Comparison of ENCODE assay signal across 9 cellular contexts in genomic region chrX:8971116-8971515, GRCh38.
DNase-seq lines count a peak whose midpoint lies in the region; ATAC-seq, FAIRE-seq and TF ChIP-seq lines count a peak whose summit lies in the region.
"Had no signal": no experiment of that assay in that cellular context is flagged by ENCODE, and none has a peak within 500 bp of the region (broad histone marks: within the 10 kb centered on the region; RNA-seq: fewer than 3 reads in every experiment).

No MANE protein-coding gene starts in this region.

- intact Hi-C loops in activated CD4-positive, alpha-beta memory T cell treated with anti-CD3 and anti-CD28 coated beads for 36 hours (cut with micrococcal nuclease) = loop anchor here (1.0 kb wide), 3 partner anchors 342 to 738 kb away; no protein-coding TSS in a partner anchor

- no peaks in the 10 kb centered on the region for H3K9me3 Mint-ChIP-seq in activated CD8-positive, alpha-beta memory T cell treated with anti-CD3 and anti-CD28 coated beads, Interleukin-2, amount 10 ng/mL, durations not matched to agents 7 days and 5 days (ENCODE audit: low read depth)
- no peaks in the 10 kb centered on the region for H3K9me3 Mint-ChIP-seq in activated CD8-positive, alpha-beta T cell treated with anti-CD3 and anti-CD28 coated beads, Interleukin-2, amount 10 ng/mL, durations not matched to agents 7 days and 5 days (ENCODE audit: insufficient read depth)
- no peaks in the 10 kb centered on the region for H3K9me3 Mint-ChIP-seq in activated CD4-positive, alpha-beta memory T cell treated with anti-CD3 and anti-CD28 coated beads for 36 hours
- H3K9me3 Mint-ChIP-seq: activated T-cell treated with anti-CD3 and anti-CD28 coated beads, Interleukin-2, amount 50 U/mL, for 72 hours had no signal

- FAIRE-seq in GM12891 (lab: Jason Lieb, UNC) = no peak

- H3K36me3 Mint-ChIP-seq in activated CD8-positive, alpha-beta memory T cell treated with anti-CD3 and anti-CD28 coated beads, Interleukin-2, amount 10 ng/mL, durations not matched to agents 7 days and 5 days = no peaks in the 10 kb centered on the region
- no peaks in the 10 kb centered on the region for H3K36me3 Mint-ChIP-seq in activated CD8-positive, alpha-beta T cell treated with anti-CD3 and anti-CD28 coated beads, Interleukin-2, amount 10 ng/mL, durations not matched to agents 7 days and 5 days (ENCODE audit: low read depth)
- H3K36me3 Mint-ChIP-seq in activated CD4-positive, alpha-beta memory T cell treated with anti-CD3 and anti-CD28 coated beads for 36 hours = no peaks in the 10 kb centered on the region

- DNase-seq in activated CD8-positive, alpha-beta memory T cell treated with anti-CD3 and anti-CD28 coated beads, Interleukin-2, amount 10 ng/mL, durations not matched to agents 7 days and 5 days = no peak
- no peak for DNase-seq in activated CD8-positive, alpha-beta memory T cell treated with anti-CD3 and anti-CD28 coated beads, Interleukin-2, amount 50 U/mL, for 48 hours
- DNase-seq in M059J (ENCODE audit: low read depth) (peak; percentile 61), left kidney (ENCODE audit: low read depth, low spot score) (peak; percentile 29), NCI-H2227 treated with DMSO at 0.1 percent for 48 hours (lab: John Stamatoyannopoulos, UW) (no peak), GM12891 (ENCODE audit: insufficient read length, low spot score) (no peak)
- DNase-seq in activated CD8-positive, alpha-beta T cell treated with anti-CD3 and anti-CD28 coated beads, Interleukin-2, amount 10 ng/mL, durations not matched to agents 7 days and 5 days = no peak
- no peak for DNase-seq in activated CD4-positive, alpha-beta memory T cell treated with anti-CD3 and anti-CD28 coated beads for 36 hours
- DNase-seq: activated T-cell treated with anti-CD3 and anti-CD28 coated beads, Interleukin-2, amount 50 U/mL, for 72 hours had no signal

- TF ChIP-seq POLR2A in GM12891 (IDR thresholded peaks at IDR 0.05; ENCODE audit: low read depth, low read length) = no peak

- no peaks in the 10 kb centered on the region for H3K4me1 Mint-ChIP-seq in activated CD8-positive, alpha-beta memory T cell treated with anti-CD3 and anti-CD28 coated beads, Interleukin-2, amount 10 ng/mL, durations not matched to agents 7 days and 5 days
- no peaks in the 10 kb centered on the region for H3K4me1 Mint-ChIP-seq in activated CD8-positive, alpha-beta T cell treated with anti-CD3 and anti-CD28 coated beads, Interleukin-2, amount 10 ng/mL, durations not matched to agents 7 days and 5 days (ENCODE audit: low read depth)
- H3K4me1 Mint-ChIP-seq in activated CD4-positive, alpha-beta memory T cell treated with anti-CD3 and anti-CD28 coated beads for 36 hours (ENCODE audit: low read depth) = no peaks in the 10 kb centered on the region

- POLR2A ChIA-PET in activated CD8-positive, alpha-beta T cell treated with anti-CD3 and anti-CD28 coated beads, Interleukin-2, amount 10 ng/mL, durations not matched to agents 7 days and 5 days (lab: Charles Lee) = no interaction called here
- POLR2A ChIA-PET in activated CD4-positive, alpha-beta memory T cell treated with anti-CD3 and anti-CD28 coated beads for 36 hours (lab: Charles Lee) = no interaction called here

- CTCF ChIA-PET in activated CD8-positive, alpha-beta memory T cell treated with anti-CD3 and anti-CD28 coated beads, Interleukin-2, amount 10 ng/mL, durations not matched to agents 7 days and 5 days (lab: Charles Lee) = interaction anchor here (0.8 kb wide), 1 partner anchor 342 kb away, joined by 3 read pairs; no protein-coding TSS in a partner anchor
- CTCF ChIA-PET in activated CD8-positive, alpha-beta T cell treated with anti-CD3 and anti-CD28 coated beads, Interleukin-2, amount 10 ng/mL, durations not matched to agents 7 days and 5 days (lab: Charles Lee) = interaction anchor here (0.8 kb wide), 2 partner anchors 10 to 739 kb away, joined by 3 read pairs; no protein-coding TSS in a partner anchor
- CTCF ChIA-PET in activated CD4-positive, alpha-beta memory T cell treated with anti-CD3 and anti-CD28 coated beads for 36 hours (lab: Charles Lee) = interaction anchor here (1.5 kb wide), 1 partner anchor 369 kb away, joined by 4 read pairs; no protein-coding TSS in a partner anchor

- H3K4me3 Mint-ChIP-seq in activated CD8-positive, alpha-beta memory T cell treated with anti-CD3 and anti-CD28 coated beads, Interleukin-2, amount 10 ng/mL, durations not matched to agents 7 days and 5 days = no peak overlapping the region
- H3K4me3 Mint-ChIP-seq in activated CD8-positive, alpha-beta T cell treated with anti-CD3 and anti-CD28 coated beads, Interleukin-2, amount 10 ng/mL, durations not matched to agents 7 days and 5 days = no peak overlapping the region
- no peak overlapping the region for H3K4me3 Mint-ChIP-seq in activated CD4-positive, alpha-beta memory T cell treated with anti-CD3 and anti-CD28 coated beads for 36 hours
- H3K4me3 Mint-ChIP-seq: activated T-cell treated with anti-CD3 and anti-CD28 coated beads, Interleukin-2, amount 50 U/mL, for 72 hours had no signal

- H3K27ac Mint-ChIP-seq in activated CD8-positive, alpha-beta memory T cell treated with anti-CD3 and anti-CD28 coated beads, Interleukin-2, amount 10 ng/mL, durations not matched to agents 7 days and 5 days = no peak overlapping the region
- no peak overlapping the region for H3K27ac Mint-ChIP-seq in activated CD8-positive, alpha-beta T cell treated with anti-CD3 and anti-CD28 coated beads, Interleukin-2, amount 10 ng/mL, durations not matched to agents 7 days and 5 days
- H3K27ac Mint-ChIP-seq in activated CD4-positive, alpha-beta memory T cell treated with anti-CD3 and anti-CD28 coated beads for 36 hours = no peak overlapping the region
- H3K27ac Mint-ChIP-seq: activated T-cell treated with anti-CD3 and anti-CD28 coated beads, Interleukin-2, amount 50 U/mL, for 72 hours had no signal

- ATAC-seq in activated CD8-positive, alpha-beta memory T cell treated with anti-CD3 and anti-CD28 coated beads, Interleukin-2, amount 10 ng/mL, durations not matched to agents 7 days and 5 days = peak; percentile 64
- peak; percentile 69 for ATAC-seq in activated CD8-positive, alpha-beta T cell treated with anti-CD3 and anti-CD28 coated beads, Interleukin-2, amount 10 ng/mL, durations not matched to agents 7 days and 5 days

- no peaks in the 10 kb centered on the region for H3K27me3 Mint-ChIP-seq in activated CD8-positive, alpha-beta memory T cell treated with anti-CD3 and anti-CD28 coated beads, Interleukin-2, amount 10 ng/mL, durations not matched to agents 7 days and 5 days
- H3K27me3 Mint-ChIP-seq in activated CD8-positive, alpha-beta T cell treated with anti-CD3 and anti-CD28 coated beads, Interleukin-2, amount 10 ng/mL, durations not matched to agents 7 days and 5 days (ENCODE audit: low read depth) = no peaks in the 10 kb centered on the region
- no peaks in the 10 kb centered on the region for H3K27me3 Mint-ChIP-seq in activated CD4-positive, alpha-beta memory T cell treated with anti-CD3 and anti-CD28 coated beads for 36 hours

TF ChIP-seq in GM12891, 5 proteins besides CTCF, POLR2A, EP300 and RAD21:
- TF ChIP-seq SPI1 (IDR thresholded peaks at IDR 0.05; ENCODE audit: low read depth, low read length) (no peak), PAX5 (IDR thresholded peaks at IDR 0.05; ENCODE audit: insufficient read depth, low read length, severe bottlenecking) (no peak), TAF1 (IDR thresholded peaks at IDR 0.05; ENCODE audit: low read depth, low read length) (no peak), POLR2AphosphoS5 (IDR thresholded peaks at IDR 0.05; ENCODE audit: low read depth, low read length) (no peak), POU2F2 (IDR thresholded peaks at IDR 0.05; ENCODE audit: low read depth, low read length) (no peak)
TF ChIP-seq in GM12891: peak in this region for 0.

Comparison
In these comparisons a context has a peak if more than half of its experiments do, and no peak if none do; other contexts are left out.
1. DNase-seq: peak in M059J (single experiment) and left kidney (single experiment); none in activated CD8-positive, alpha-beta memory T cell treated with anti-CD3 and anti-CD28 coated beads, Interleukin-2, amount 10 ng/mL, durations not matched to agents 7 days and 5 days (single experiment), activated CD8-positive, alpha-beta memory T cell treated with anti-CD3 and anti-CD28 coated beads, Interleukin-2, amount 50 U/mL, for 48 hours (single experiment), activated CD8-positive, alpha-beta T cell treated with anti-CD3 and anti-CD28 coated beads, Interleukin-2, amount 10 ng/mL, durations not matched to agents 7 days and 5 days (single experiment), activated CD4-positive, alpha-beta memory T cell treated with anti-CD3 and anti-CD28 coated beads for 36 hours (single experiment), NCI-H2227 treated with DMSO at 0.1 percent for 48 hours (single experiment) and GM12891 (single experiment).